In the genomic region with DNA sequence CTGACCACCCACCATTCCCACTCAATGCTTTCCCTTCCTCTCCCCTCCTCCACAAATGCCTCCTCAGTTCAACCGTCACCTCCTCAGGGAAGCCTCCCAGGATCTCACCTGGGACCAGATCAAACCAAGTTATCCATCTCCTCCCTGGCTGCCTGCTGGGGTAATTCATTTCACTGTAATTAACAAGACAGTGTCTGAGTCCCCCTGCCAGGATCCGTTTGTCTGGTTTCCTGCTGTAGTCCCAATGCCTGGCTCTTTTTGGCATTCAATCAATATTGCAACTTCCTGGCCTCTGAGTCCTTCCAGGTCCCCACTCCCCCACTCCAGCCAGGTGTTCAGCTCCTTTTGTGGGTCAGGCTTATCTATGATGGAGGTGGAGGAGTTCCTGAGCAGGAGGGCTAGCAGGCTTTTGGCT, we compare ENCODE assay signal across 27 cellular contexts.
A peak's percentile ranks its signal among the peaks of the same experiment; 100 is the strongest.
DNase-seq lines count a peak whose midpoint lies in the region; ATAC-seq, FAIRE-seq and TF ChIP-seq lines count a peak whose summit lies in the region.
"Had no signal": no experiment of that assay in that cellular context is flagged by ENCODE, and none has a peak within 500 bp of the region (broad histone marks: within the 10 kb centered on the region; RNA-seq: fewer than 3 reads in every experiment).

No MANE protein-coding gene starts in this region.

- no peaks in the 10 kb centered on the region; the same call in 1 of the 2 replicates for H3K23me2 ChIP-seq in H1 (ENCODE audit: low read depth, low read length)

- H2AK5ac ChIP-seq in H1 (ENCODE audit: low read depth, low read length), result no peak overlapping the region

- H3K4me2 ChIP-seq in H1 (ENCODE audit: insufficient read depth in 1 of 2, low read depth in 2 of 2, low read length in 2 of 2), result peak overlapping the region; percentile 46
- H3K4me2 ChIP-seq: hepatocyte had no signal

- H2AFZ ChIP-seq in H1 (ENCODE audit: low read length), result no peak overlapping the region
- H2AFZ ChIP-seq: hepatocyte had no signal

- intact Hi-C loops in posterior vena cava (cut with DNase I), result no loop called here

- H3K4me1 ChIP-seq in H1 (replicated peaks in 1 of 4; ENCODE audit: control insufficient read depth in 3 of 4, insufficient read depth in 4 of 4, low read length in 3 of 4), result peaks cover 9 to 22% (median 16%) of the 10 kb centered on the region in 4 experiments
- H3K4me1 ChIP-seq: gastroesophageal sphincter, uterus had no signal

- no peak overlapping the region for H3K23ac ChIP-seq in H1 (ENCODE audit: insufficient read length)

- no peak overlapping the region for H3K56ac ChIP-seq in H1 (replicated peaks; ENCODE audit: insufficient read length, low read depth, low read length)

- no peaks in the 10 kb centered on the region for H4K20me1 ChIP-seq in H1 (replicated peaks in 1 of 2; ENCODE audit: control insufficient read depth in 1 of 2, insufficient read depth in 2 of 2, low read length in 2 of 2)

- H2BK120ac ChIP-seq in H1 (replicated peaks; ENCODE audit: low read depth, low read length), result peak overlapping the region; percentile 4

- H2BK12ac ChIP-seq in H1 (ENCODE audit: low read depth, low read length), result 0 out of 2 replicates have a peak overlapping the region, but pooled peaks have one; percentile 40

- H3K27me3 ChIP-seq in H1 (replicated peaks in 1 of 4; ENCODE audit: control insufficient read depth in 3 of 4, extremely low read depth in 1 of 4, insufficient read depth in 3 of 4, low read length in 3 of 4), result no peaks in the 10 kb centered on the region
- H3K27me3 ChIP-seq: hepatocyte, uterus had no signal

- CTCF ChIA-PET in H1 (lab: Charles Lee; ENCODE audit: partially characterized antibody), result no interaction called here

- H4K91ac ChIP-seq in H1 (replicated peaks; ENCODE audit: insufficient read length, low read length), result peak overlapping the region; percentile 96

- H3K9me3 ChIP-seq in H1 (ENCODE audit: insufficient read depth in 2 of 2, low read depth in 1 of 2, low read length in 1 of 2), result no peaks in the 10 kb centered on the region
- H3K9me3 ChIP-seq: gastroesophageal sphincter, uterus had no signal

- TF ChIP-seq POLR2A in H1 (IDR thresholded peaks at IDR 0.05; ENCODE audit: control extremely low read depth in 1 of 2, low read depth in 2 of 2, low read length in 2 of 2), result no peak

- 10% methylated on average over 2 of the region's 2 CpGs; no CpG with 5 or more reads in 1 of the 2 experiments for WGBS in H1 (ENCODE audit: extremely low coverage in 1 of 2, insufficient coverage in 1 of 2, insufficient read length in 1 of 2, insufficient replicate concordance in 2 of 2, low coverage in 1 of 2, low lambda C conversion rate in 2 of 2, missing lambda C conversion rate in 1 of 2), 2 experiments

- peak in 2 of 3 experiments; percentile 23 to 58 for DNase-seq in NCI-H1417 (lab: John Stamatoyannopoulos, UW)
- DNase-seq in NCI-H1417 treated with DMSO at 0.1 percent for 48 hours (lab: John Stamatoyannopoulos, UW), result no peak
- peak; percentile 57 for DNase-seq in NCI-H2081 treated with DMSO at 0.1 percent for 48 hours (lab: John Stamatoyannopoulos, UW)
- DNase-seq in H1 (ENCODE audit: low read depth in 1 of 2, low spot score in 2 of 2), result no peak
- no peak for DNase-seq in posterior vena cava (ENCODE audit: low spot score)
- DNase-seq in NK-92 treated with Interleukin-12 subunit alpha and Interleukin-12 subunit beta, amount 100 ng/mL, for 24 hours (lab: John Stamatoyannopoulos, UW), result no peak
- no peak for DNase-seq in stimulated activated CD4-positive, alpha-beta T cell treated with anti-CD3 and anti-CD28 coated beads, Interleukin-4, amount 100 ng/mL, for 24 hours
- DNase-seq: 8988T; activated CD4-positive, alpha-beta T cell treated with anti-CD3 and anti-CD28 coated beads, Interleukin-2, amount 10 ng/mL, durations not matched to agents 24 days and 14 days; activated gamma-delta T cell treated with Interleukin-2 at 50 U/mL for 16 hours; activated T-cell treated with anti-CD3 and anti-CD28 coated beads, Interleukin-2, amount 50 U/mL, for 4 hours; CD8-positive, alpha-beta memory T cell; HFFc6; kidney; MV-4-11; naive thymus-derived CD8-positive, alpha-beta T cell; NCI-H187; NCI-H226; NCI-H774; uterus; WERI-Rb-1 had no signal

- peak overlapping the region; percentile 88; the same call in 1 of the 2 replicates for H2BK5ac ChIP-seq in H1 (ENCODE audit: low read depth, low read length)

- H3K18ac ChIP-seq in H1 (ENCODE audit: extremely low read depth, low read length), result peak overlapping the region; percentile 96

- POLR2A ChIA-PET in H1 (lab: Charles Lee; ENCODE audit: partially characterized antibody), result interaction anchor here (0.9 kb wide), 1 partner anchor 13 kb away, joined by 3 read pairs; no protein-coding TSS in a partner anchor

- no peak overlapping the region for H2BK15ac ChIP-seq in H1 (ENCODE audit: low read length)

- no peak overlapping the region for H4K5ac ChIP-seq in H1 (ENCODE audit: insufficient read length, low read depth, low read length)

- no peak overlapping the region for H4K8ac ChIP-seq in H1 (ENCODE audit: extremely low read depth, insufficient read depth, low read length)

- no peak overlapping the region for H3K27ac ChIP-seq in H1 (ENCODE audit: low read depth, low read length)
- H3K27ac ChIP-seq: gastroesophageal sphincter, hepatocyte, uterus, WERI-Rb-1 had no signal

- peak; percentile 55 for FAIRE-seq in H1 (lab: Jason Lieb, UNC)
- FAIRE-seq: endothelial cell of umbilical vein, GM18507, kidney had no signal

- H3K4ac ChIP-seq in H1 (replicated peaks; ENCODE audit: insufficient read length, low read depth, low read length), result no peak overlapping the region

- no peak overlapping the region for H2BK20ac ChIP-seq in H1 (ENCODE audit: low read length)

- H3K36me3 ChIP-seq in H1 (ENCODE audit: control insufficient read depth in 2 of 4, insufficient read depth in 4 of 4, low read length in 3 of 4), result no peaks in the 10 kb centered on the region
- H3K36me3 ChIP-seq: gastroesophageal sphincter, uterus, WERI-Rb-1 had no signal

- TF ChIP-seq CTCF in H1 (IDR thresholded peaks at IDR 0.05; ENCODE audit: control extremely low read depth in 1 of 3, insufficient read depth in 1 of 3, low read depth in 1 of 3, low read length in 3 of 3), result no peak

- no peaks in the 10 kb centered on the region for H3K79me1 ChIP-seq in H1 (ENCODE audit: low read depth, low read length)

- 0 out of 4 replicates have a peak, but pooled peaks of 1 of the 2 experiments have one; percentile 7 for TF ChIP-seq RAD21 in H1 (IDR thresholded peaks at IDR 0.05 in 1 of 2, conservative IDR thresholded peaks at IDR 0.05 in 1 of 2; ENCODE audit: low read depth in 2 of 2, low read length in 2 of 2)

- TF ChIP-seq EP300 in H1 (IDR thresholded peaks at IDR 0.05; ENCODE audit: borderline replicate concordance in 1 of 2, low read depth in 2 of 2, low read length in 2 of 2), result no peak

- H3K14ac ChIP-seq in H1 (ENCODE audit: insufficient read length), result no peak overlapping the region

- no peak overlapping the region for H3K9ac ChIP-seq in H1 (replicated peaks in 1 of 4; ENCODE audit: extremely low read depth in 1 of 4, low read depth in 3 of 4, low read length in 3 of 4)

- no peaks in the 10 kb centered on the region for H3K79me2 ChIP-seq in H1 (ENCODE audit: control insufficient read depth in 1 of 2, insufficient read depth in 2 of 2, low read length in 2 of 2)
- H3K79me2 ChIP-seq: hepatocyte had no signal

- no peak overlapping the region for H3K4me3 ChIP-seq in H1 (ENCODE audit: extremely low read depth in 1 of 4, insufficient read depth in 2 of 4, low read depth in 3 of 4, low read length in 4 of 4)
- H3K4me3 ChIP-seq: gastroesophageal sphincter, hepatocyte, uterus had no signal

- ATAC-seq in GM21529 (IDR thresholded peaks at IDR 0.05; ENCODE audit: unreplicated experiment), result no peak
- ATAC-seq: activated T-cell treated with anti-CD3 and anti-CD28 coated beads, Interleukin-2, amount 50 U/mL, for 4 hours; gastroesophageal sphincter; naive thymus-derived CD8-positive, alpha-beta T cell; Right ventricle myocardium inferior had no signal

TF ChIP-seq in H1, 55 proteins besides CTCF, POLR2A, EP300 and RAD21:
- TF ChIP-seq, protein P1, sequence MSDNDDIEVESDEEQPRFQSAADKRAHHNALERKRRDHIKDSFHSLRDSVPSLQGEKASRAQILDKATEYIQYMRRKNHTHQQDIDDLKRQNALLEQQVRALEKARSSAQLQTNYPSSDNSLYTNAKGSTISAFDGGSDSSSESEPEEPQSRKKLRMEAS (IDR thresholded peaks at IDR 0.05), result no peak
- TF ChIP-seq RBBP5 (IDR thresholded peaks at IDR 0.05; ENCODE audit: borderline replicate concordance, low read depth, low read length) (0 out of 2 replicates have a peak, but pooled peaks have one; percentile 17), TCF12 (IDR thresholded peaks at IDR 0.05; ENCODE audit: low read depth, low read length) (0 out of 2 replicates have a peak, but pooled peaks have one; percentile 6), CTBP2 (IDR thresholded peaks at IDR 0.05; ENCODE audit: borderline replicate concordance, insufficient read depth, insufficient read length, low read length) (peak; percentile 50), POU5F1 (IDR thresholded peaks at IDR 0.05; ENCODE audit: low read depth, low read length) (0 out of 2 replicates have a peak, but pooled peaks have one; percentile 17), RFX5 (IDR thresholded peaks at IDR 0.05; ENCODE audit: borderline replicate concordance, low read depth, low read length) (no peak)

Comparison
In these comparisons a context has a peak if more than half of its experiments do, and no peak if none do; other contexts are left out.
1. DNase-seq: peak in NCI-H1417 (2 of 3) and NCI-H2081 treated with DMSO at 0.1 percent for 48 hours (single experiment); none in NCI-H1417 treated with DMSO at 0.1 percent for 48 hours (single experiment), H1 (0 of 2), posterior vena cava (single experiment), NK-92 treated with Interleukin-12 subunit alpha and Interleukin-12 subunit beta, amount 100 ng/mL, for 24 hours (single experiment) and stimulated activated CD4-positive, alpha-beta T cell treated with anti-CD3 and anti-CD28 coated beads, Interleukin-4, amount 100 ng/mL, for 24 hours (single experiment).